ENCODE assay signal across 8 cellular contexts in the genomic region with DNA sequence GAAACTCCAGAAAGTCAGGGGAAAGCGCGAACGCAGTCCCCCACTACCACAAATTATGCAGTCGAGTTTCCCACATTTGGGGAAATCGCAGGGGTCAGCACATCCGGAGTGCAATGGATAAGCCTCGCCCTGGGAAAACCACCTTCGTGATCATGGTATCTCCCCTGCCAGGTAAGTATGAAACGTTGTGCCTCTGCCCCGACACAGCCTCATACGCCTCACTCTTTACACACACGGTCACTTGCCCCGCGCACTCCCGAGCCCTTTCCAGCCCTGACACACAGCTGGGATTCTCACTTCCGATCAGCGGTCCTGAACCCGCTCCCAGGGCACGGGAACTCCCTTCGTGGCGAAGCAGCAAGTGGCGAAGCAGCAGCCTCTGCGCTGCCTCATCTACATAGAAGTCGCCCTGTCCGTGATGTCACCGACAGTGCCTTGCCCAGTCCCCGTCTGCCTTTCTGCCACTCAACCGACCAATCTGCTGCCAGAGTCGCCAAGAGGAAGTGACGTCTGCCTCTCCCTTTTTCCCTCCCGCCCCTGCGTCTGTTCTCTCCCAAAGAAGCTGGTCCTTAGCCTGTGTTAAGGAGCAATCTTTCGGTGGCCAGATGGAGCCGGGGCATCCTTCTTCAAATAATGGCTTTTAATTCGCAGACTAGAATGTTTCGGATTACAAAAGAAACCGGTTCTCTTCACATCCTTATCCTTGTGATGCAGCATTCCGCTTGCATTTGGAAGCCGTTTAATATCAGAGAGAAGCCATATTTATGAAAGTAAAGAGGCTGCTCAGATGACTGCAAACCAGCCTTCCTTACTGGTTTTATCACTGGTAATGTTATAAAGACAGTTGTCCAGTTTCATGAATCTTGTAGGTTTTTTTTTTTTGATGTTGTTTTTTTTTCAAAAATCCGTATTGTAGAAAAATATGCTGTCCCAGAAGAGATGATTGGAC. TPM values are rescaled to one million over a fixed set of nuclear protein-coding genes. Genes with fewer than 3 reads are reported as not detected.
A peak's percentile ranks its signal among the peaks of the same experiment; 100 is the strongest.
DNase-seq lines count a peak whose midpoint lies in the region; ATAC-seq, FAIRE-seq and TF ChIP-seq lines count a peak whose summit lies in the region.
"Not testable (repeated sequence)": the region's sequence is repeated elsewhere in the genome, so short reads cannot be mapped to it uniquely, and the experiment has no call there.

A gene (minus strand): TSS at position 179 of the 949 bp plus-strand sequence.

- not testable (repeated sequence) for TF ChIP-seq CTCF in BE2C (IDR thresholded peaks at IDR 0.05; ENCODE audit: low read depth, low read length); VCaP (conservative IDR thresholded peaks at IDR 0.05)

- FAIRE-seq in frontal cortex (lab: Jason Lieb, UNC), result peak; percentile 97

- H3K4me1 ChIP-seq in BE2C, result not testable (repeated sequence)

- not testable (repeated sequence) for H3K36me3 ChIP-seq in BE2C

- peak; percentile 44 for DNase-seq in BE2C
- DNase-seq in NCI-H460 (ENCODE audit: extremely low read depth, low read depth), result peak; percentile 38
- DNase-seq in anterior cingulate cortex (lab: John Stamatoyannopoulos, UW), result peak in 48 of 58 donors; percentile 22 to 98 (median 84)
- not testable (repeated sequence) for DNase-seq in frontal cortex (ENCODE audit: low spot score in 2 of 2)
- DNase-seq in myocyte (ENCODE audit: low read depth), result peak; percentile 88
- DNase-seq in stimulated activated CD4-positive, alpha-beta T cell treated with anti-CD3 and anti-CD28 coated beads, TNF-alpha, amount 100 ng/mL, for 24 hours (ENCODE audit: low read depth in 3 of 3), result peak; percentile 39 to 66 (median 47)

- peak; percentile 13 for ATAC-seq in HG02973 (IDR thresholded peaks at IDR 0.05; ENCODE audit: unreplicated experiment)

- peak within 1 kb of the TSS; percentile 72 for H3K27ac ChIP-seq in VCaP

- H3K4me3 ChIP-seq in BE2C (ENCODE audit: low read depth, low read length), result peak within 1 kb of the TSS; percentile 37

- H3K27me3 ChIP-seq in BE2C, result not testable (repeated sequence)

- not testable (repeated sequence) for H3K9me3 ChIP-seq in BE2C

RNA-seq across cellular contexts. Expression of the gene that starts here (rescaled TPM):
- 5.0 TPM for polyA plus RNA-seq in BE2C (2012; ENCODE audit: insufficient read depth, insufficient read length, low read depth)
- total RNA-seq in NCI-H460 (2014; rRNA removed; shearing (Covaris generic)), result under 0.01 TPM in 2 replicates
- polyA plus RNA-seq in NCI-H460 (2014; cell fraction: nucleus; rRNA removed), result not detected in 2 replicates
- total RNA-seq in frontal cortex (under 0.01 TPM), myocyte (not detected in 2 replicates)
- polyA plus RNA-seq in myocyte (2012), result 10.5 TPM

Comparison
In these comparisons a context has a peak if more than half of its experiments do, and no peak if none do; other contexts are left out.
1. Peak in DNase-seq in NCI-H460; RNA of the gene not detected or under 1 TPM.